In the genomic region with DNA sequence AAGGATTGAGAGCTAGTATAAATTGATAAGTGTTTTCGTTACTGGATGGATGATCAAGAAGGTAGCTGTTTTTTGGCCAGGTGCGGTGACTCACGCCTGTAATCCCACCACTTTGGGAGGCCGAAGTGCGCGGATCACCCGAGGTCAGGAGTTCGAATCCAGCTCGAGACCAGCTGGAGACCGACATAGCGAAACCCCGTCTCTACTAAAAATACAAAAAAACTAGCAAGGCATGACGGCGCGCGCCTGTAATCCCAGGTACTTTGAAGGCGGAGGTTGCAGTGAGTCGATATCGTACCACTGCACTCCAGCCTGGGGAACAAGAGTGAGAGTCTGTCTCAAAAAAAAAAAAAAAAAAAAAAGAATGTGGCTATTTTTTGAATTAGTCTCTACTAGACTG, we compare ENCODE assay signal across 12 cellular contexts. TPM values are rescaled to one million over a fixed set of nuclear protein-coding genes. Genes with fewer than 3 reads are reported as not detected.
DNase-seq lines count a peak whose midpoint lies in the region.
"Had no signal": no experiment of that assay in that cellular context is flagged by ENCODE, and none has a peak within 500 bp of the region (broad histone marks: within the 10 kb centered on the region; RNA-seq: fewer than 3 reads in every experiment).

No MANE protein-coding gene starts in this region.

- H3K36me3 ChIP-seq in urinary bladder (ENCODE audit: insufficient read depth): no peaks in the 10 kb centered on the region

- 84% methylated on average over 19 of the region's 19 CpGs for WGBS in urinary bladder

- H3K4me3 ChIP-seq in urinary bladder (ENCODE audit: low read depth, low read length): no peak overlapping the region
- H3K4me3 ChIP-seq: K562 had no signal

- H3K4me1 Mint-ChIP-seq in activated CD4-positive, alpha-beta memory T cell treated with anti-CD3 and anti-CD28 coated beads, Interleukin-2, amount 10 ng/mL, durations not matched to agents 7 days and 5 days: peaks cover 31% of the 10 kb centered on the region

- H3K36me3 Mint-ChIP-seq in activated CD4-positive, alpha-beta memory T cell treated with anti-CD3 and anti-CD28 coated beads, Interleukin-2, amount 10 ng/mL, durations not matched to agents 7 days and 5 days (ENCODE audit: low read depth): peaks cover 19% of the 10 kb centered on the region

- DNase-seq in stimulated activated CD4-positive, alpha-beta T cell treated with anti-CD3 and anti-CD28 coated beads, Interleukin-15, amount 100 ng/mL, for 24 hours: peak; percentile 15
- DNase-seq in stimulated activated CD4-positive, alpha-beta T cell treated with anti-CD3 and anti-CD28 coated beads, Interleukin-2, amount 100 ng/mL, for 24 hours: no peak
- DNase-seq in activated CD4-positive, alpha-beta memory T cell treated with anti-CD3 and anti-CD28 coated beads, Interleukin-2, amount 10 ng/mL, durations not matched to agents 7 days and 5 days: no peak
- DNase-seq in glomerular visceral epithelial cell (ENCODE audit: extremely low spot score): peak; percentile 17
- DNase-seq in ecto neural progenitor cell (ENCODE audit: low spot score): no peak
- DNase-seq in NCI-H446 (lab: John Stamatoyannopoulos, UW): no peak
- no peak for DNase-seq in A172 (ENCODE audit: low spot score)
- DNase-seq: C1 segment of cervical spinal cord, NCI-H1930, occipital lobe had no signal

- peak overlapping the region; percentile 38 for H3K27ac ChIP-seq in urinary bladder (ENCODE audit: low read depth)

- H3K27me3 Mint-ChIP-seq in activated CD4-positive, alpha-beta memory T cell treated with anti-CD3 and anti-CD28 coated beads, Interleukin-2, amount 10 ng/mL, durations not matched to agents 7 days and 5 days: no peaks in the 10 kb centered on the region

- H3K9me3 Mint-ChIP-seq in activated CD4-positive, alpha-beta memory T cell treated with anti-CD3 and anti-CD28 coated beads, Interleukin-2, amount 10 ng/mL, durations not matched to agents 7 days and 5 days: no peaks in the 10 kb centered on the region

- H3K4me1 ChIP-seq in urinary bladder (ENCODE audit: insufficient read depth): no peaks in the 10 kb centered on the region

- peak overlapping the region; percentile 71 for H3K4me3 Mint-ChIP-seq in activated CD4-positive, alpha-beta memory T cell treated with anti-CD3 and anti-CD28 coated beads, Interleukin-2, amount 10 ng/mL, durations not matched to agents 7 days and 5 days

- POLR2A ChIA-PET in activated CD4-positive, alpha-beta memory T cell treated with anti-CD3 and anti-CD28 coated beads, Interleukin-2, amount 10 ng/mL, durations not matched to agents 7 days and 5 days (lab: Charles Lee): interaction anchor here (1.0 to 2.5 kb wide), 4 partner anchors 10 to 80 kb away, joined by 3 to 23 read pairs (median 4); no protein-coding TSS in a partner anchor

- H3K27ac Mint-ChIP-seq in activated CD4-positive, alpha-beta memory T cell treated with anti-CD3 and anti-CD28 coated beads, Interleukin-2, amount 10 ng/mL, durations not matched to agents 7 days and 5 days: peak overlapping the region; percentile 88

- CTCF ChIA-PET in activated CD4-positive, alpha-beta memory T cell treated with anti-CD3 and anti-CD28 coated beads, Interleukin-2, amount 10 ng/mL, durations not matched to agents 7 days and 5 days (lab: Charles Lee): interaction anchor here (1.0 to 1.8 kb wide), 6 partner anchors 11 to 137 kb away, joined by 3 to 8 read pairs (median 3); no protein-coding TSS in a partner anchor

RNA-seq across cellular contexts. Expression of a gene that starts 2.0 kb away (rescaled TPM):
- total RNA-seq in activated CD4-positive, alpha-beta memory T cell treated with anti-CD3 and anti-CD28 coated beads, Interleukin-2, amount 10 ng/mL, durations not matched to agents 7 days and 5 days: 10 to 100 TPM; 16.9 to 17.6 TPM
- not detected for total RNA-seq in urinary bladder
- 6.0 TPM for polyA plus RNA-seq in urinary bladder
- total RNA-seq in A172 (2014; rRNA removed; shearing (Covaris generic)): 13.5 and 17.5 TPM in 2 replicates
- total RNA-seq: K562, occipital lobe had no signal
- polyA plus RNA-seq: K562 had no signal

Comparison
In these comparisons a context has a peak if more than half of its experiments do, and no peak if none do; other contexts are left out.
1. DNase-seq: peak in stimulated activated CD4-positive, alpha-beta T cell treated with anti-CD3 and anti-CD28 coated beads, Interleukin-15, amount 100 ng/mL, for 24 hours (single experiment) and glomerular visceral epithelial cell (single experiment); none in stimulated activated CD4-positive, alpha-beta T cell treated with anti-CD3 and anti-CD28 coated beads, Interleukin-2, amount 100 ng/mL, for 24 hours (0 of 2), activated CD4-positive, alpha-beta memory T cell treated with anti-CD3 and anti-CD28 coated beads, Interleukin-2, amount 10 ng/mL, durations not matched to agents 7 days and 5 days (single experiment), ecto neural progenitor cell (single experiment), NCI-H446 (0 of 2) and A172 (single experiment).